13 cellular contexts compared by ENCODE assay signal in the genomic region with DNA sequence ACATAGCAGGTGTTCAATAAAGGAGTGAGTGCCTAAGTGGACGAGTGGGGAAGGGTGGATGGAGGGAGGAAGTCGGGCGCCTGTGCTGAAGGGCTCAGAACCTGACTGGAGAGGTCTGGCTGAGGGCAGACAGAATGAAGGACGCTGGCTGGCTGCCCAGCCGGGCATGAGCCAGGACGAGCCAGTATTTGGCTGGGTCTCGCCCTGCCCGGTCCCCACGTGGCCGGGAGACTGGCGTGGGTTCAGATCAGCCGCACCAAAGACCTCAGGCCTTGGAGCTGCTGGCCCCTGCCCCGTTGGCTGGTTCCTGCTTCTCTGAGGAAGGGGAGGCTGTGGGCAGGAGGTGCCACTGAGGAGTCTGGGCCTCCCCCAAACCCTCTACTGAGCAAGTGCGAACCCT.
DNase-seq lines count a peak whose midpoint lies in the region; ATAC-seq and TF ChIP-seq lines count a peak whose summit lies in the region.
"Had no signal": no experiment of that assay in that cellular context is flagged by ENCODE, and none has a peak within 500 bp of the region (broad histone marks: within the 10 kb centered on the region; RNA-seq: fewer than 3 reads in every experiment).

No MANE protein-coding gene starts in this region.

- peak; percentile 55 to 71 for ATAC-seq in right cardiac atrium

- H3K27ac ChIP-seq in right cardiac atrium (ENCODE audit: low read length) (no peak overlapping the region), stomach (no peak overlapping the region), trophoblast cell (ENCODE audit: low read depth, low read length) (no peak overlapping the region)

- no peaks in the 10 kb centered on the region for H3K79me1 ChIP-seq in trophoblast cell (ENCODE audit: low read length)

- no peaks in the 10 kb centered on the region for H3K4me1 ChIP-seq in right cardiac atrium (ENCODE audit: control insufficient read depth, insufficient read depth, low read length)
- no peaks in the 10 kb centered on the region for H3K4me1 ChIP-seq in stomach
- no peaks in the 10 kb centered on the region for H3K4me1 ChIP-seq in trophoblast cell (ENCODE audit: control insufficient read depth in 1 of 2, insufficient read depth in 2 of 2, low read length in 2 of 2)
- H3K4me1 ChIP-seq: BE2C had no signal

- no peak overlapping the region for H4K8ac ChIP-seq in trophoblast cell (ENCODE audit: low read depth, low read length)

- H3K23ac ChIP-seq in trophoblast cell (ENCODE audit: low read length): no peak overlapping the region

- 52% methylated on average over 14 of the region's 14 CpGs for WGBS in right cardiac atrium
- WGBS in stomach, 5 donors: 21 to 53% (median 32%) methylated on average over 10 to 14 of the region's 14 CpGs
- no CpG with 5 or more reads among the region's 14 CpGs for WGBS in trophoblast cell (ENCODE audit: extremely low coverage, insufficient coverage, insufficient read length)

- no peak overlapping the region for H2AK5ac ChIP-seq in trophoblast cell (ENCODE audit: low read length)

- H3K36me3 ChIP-seq in stomach (no peaks in the 10 kb centered on the region), trophoblast cell (ENCODE audit: control insufficient read depth in 1 of 2, insufficient read depth in 2 of 2, low read length in 2 of 2) (no peaks in the 10 kb centered on the region)
- H3K36me3 ChIP-seq: BE2C had no signal

- no peak overlapping the region for H2AFZ ChIP-seq in trophoblast cell (ENCODE audit: insufficient read depth, low read length, poor library complexity)

- H3K18ac ChIP-seq in trophoblast cell (ENCODE audit: low read length): no peak overlapping the region

- H2BK12ac ChIP-seq in trophoblast cell (ENCODE audit: low read length): no peak overlapping the region

- H2BK5ac ChIP-seq in trophoblast cell (ENCODE audit: low read depth, low read length, poor library complexity): no peak overlapping the region

- DNase-seq in NCI-H2029 (lab: John Stamatoyannopoulos, UW) (peak; percentile 59), RPMI8226 (peak; percentile 64), right cardiac atrium (peak; percentile 31 to 78 (median 77)), stomach (peak; percentile 32), trophoblast cell (no peak), amniotic stem cell (lab: John Stamatoyannopoulos, UW) (no peak), SHP77 (lab: John Stamatoyannopoulos, UW) (no peak)
- DNase-seq: BE2C; CD4-positive, alpha-beta memory T cell; GOT3; KBM-7; NCI-H1092; NCI-H1694 had no signal

- H4K91ac ChIP-seq in trophoblast cell (ENCODE audit: low read depth, low read length): no peak overlapping the region

- intact Hi-C loops in right cardiac atrium (cut with DNase I): no loop called here
- intact Hi-C loops in stomach (cut with DNase I; ENCODE audit: low total_unique reads): no loop called here

- H3K4me3 ChIP-seq in right cardiac atrium (ENCODE audit: low read length) (no peak overlapping the region), stomach (no peak overlapping the region), trophoblast cell (ENCODE audit: low read depth, low read length) (no peak overlapping the region)

- no peak overlapping the region for H3K4me2 ChIP-seq in trophoblast cell (ENCODE audit: low read length)

- no peak for TF ChIP-seq CTCF in stomach (IDR thresholded peaks at IDR 0.05)

- no peaks in the 10 kb centered on the region for H3K27me3 ChIP-seq in right cardiac atrium (ENCODE audit: control insufficient read depth, insufficient read depth)
- H3K27me3 ChIP-seq in stomach: peaks cover 0 to 96% (median 38%) of the 10 kb centered on the region in 3 donors
- H3K27me3 ChIP-seq in trophoblast cell (ENCODE audit: insufficient read depth, low read length): no peaks in the 10 kb centered on the region

- no peak overlapping the region for H2BK120ac ChIP-seq in trophoblast cell (ENCODE audit: insufficient read depth, low read length, poor library complexity)

- H3K9me3 ChIP-seq in right cardiac atrium (ENCODE audit: control insufficient read depth, low read length): no peaks in the 10 kb centered on the region
- no peaks in the 10 kb centered on the region for H3K9me3 ChIP-seq in stomach
- peaks cover 4% of the 10 kb centered on the region for H3K9me3 ChIP-seq in trophoblast cell (ENCODE audit: insufficient read depth, low read depth, low read length)
- H3K9me3 ChIP-seq: BE2C had no signal

- no peak for TF ChIP-seq POLR2A in stomach (IDR thresholded peaks at IDR 0.05)

- no peak overlapping the region for H3K9ac ChIP-seq in trophoblast cell (ENCODE audit: low read length)

- no peaks in the 10 kb centered on the region for H3K79me2 ChIP-seq in trophoblast cell (ENCODE audit: control insufficient read depth, insufficient read depth, low read length, poor library complexity)

- TF ChIP-seq EP300 in stomach (IDR thresholded peaks at IDR 0.05): no peak

- no peak overlapping the region for H3K4ac ChIP-seq in trophoblast cell (ENCODE audit: low read depth, low read length)

- H3K14ac ChIP-seq in trophoblast cell (ENCODE audit: low read length): no peak overlapping the region

- H4K12ac ChIP-seq in trophoblast cell (ENCODE audit: low read depth, low read length): no peak overlapping the region

Comparison
In these comparisons a context has a peak if more than half of its experiments do, and no peak if none do; other contexts are left out.
1. DNase-seq: peak in NCI-H2029 (single experiment), RPMI8226 (single experiment), right cardiac atrium (3 of 3) and stomach (single experiment); none in trophoblast cell (0 of 2), amniotic stem cell (single experiment) and SHP77 (0 of 2).